2 cellular contexts compared by ENCODE assay signal in the genomic region with DNA sequence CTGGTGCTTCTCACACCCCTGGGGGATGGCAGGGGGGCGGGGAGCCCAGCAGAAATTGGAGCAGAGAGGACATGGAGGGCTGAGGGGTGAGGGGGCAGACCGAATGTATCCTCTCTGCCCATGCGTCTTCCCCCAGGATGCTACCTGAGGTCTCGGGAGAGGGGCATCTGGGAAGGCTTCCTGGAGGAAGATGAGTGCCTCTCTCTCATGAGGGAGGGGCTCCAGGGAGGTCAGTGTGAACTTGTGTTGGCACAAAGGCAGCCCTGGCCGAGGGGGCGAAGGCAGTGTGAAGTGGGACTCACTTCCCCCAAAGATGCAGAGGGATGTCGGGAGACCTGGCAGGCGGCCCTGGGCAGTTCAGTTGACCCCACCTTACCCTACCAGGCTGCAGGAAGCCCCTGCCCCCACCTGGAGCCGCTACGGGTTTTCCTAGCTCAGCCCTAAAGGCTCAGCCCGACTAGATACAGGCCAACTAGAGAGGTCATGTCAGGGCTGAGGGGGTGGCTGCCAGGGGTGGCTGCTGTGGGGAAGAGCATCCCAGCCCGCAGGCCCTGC.
TF ChIP-seq lines count a peak whose summit lies in the region.

No MANE protein-coding gene starts in this region.

TF ChIP-seq in K562, 482 proteins besides CTCF, POLR2A, EP300 and RAD21:
- TF ChIP-seq ZFP36 (IDR thresholded peaks at IDR 0.05; ENCODE audit: low read depth, low read length, partially characterized antibody) (peak; percentile 65), DPF2 (IDR thresholded peaks at IDR 0.05) (no peak)

TF ChIP-seq in GM23338, 12 proteins besides CTCF, POLR2A, EP300 and RAD21:
- TF ChIP-seq NANOG (IDR thresholded peaks at IDR 0.05; ENCODE audit: borderline replicate concordance) (no peak), ETS1 (IDR thresholded peaks at IDR 0.05) (no peak), JUNB (IDR thresholded peaks at IDR 0.05; ENCODE audit: unreplicated experiment) (no peak), STAT1 (IDR thresholded peaks at IDR 0.05; ENCODE audit: unreplicated experiment) (no peak), EZH2 (IDR thresholded peaks at IDR 0.05; ENCODE audit: low read depth, unreplicated experiment) (no peak), CREB1 (CRISPR knock-in tag; IDR thresholded peaks at IDR 0.05; ENCODE audit: low read depth) (no peak), POLR2AphosphoS5 (IDR thresholded peaks at IDR 0.05; ENCODE audit: low read depth) (no peak), ZNF331 (CRISPR knock-in tag; IDR thresholded peaks at IDR 0.05; ENCODE audit: low read depth) (no peak), ZNF462 (CRISPR knock-in tag; IDR thresholded peaks at IDR 0.05) (no peak), ZNF114 (CRISPR knock-in tag; IDR thresholded peaks at IDR 0.05) (no peak), EZH2phosphoT487 (IDR thresholded peaks at IDR 0.05; ENCODE audit: unreplicated experiment) (no peak)
- TF ChIP-seq, protein P1, sequence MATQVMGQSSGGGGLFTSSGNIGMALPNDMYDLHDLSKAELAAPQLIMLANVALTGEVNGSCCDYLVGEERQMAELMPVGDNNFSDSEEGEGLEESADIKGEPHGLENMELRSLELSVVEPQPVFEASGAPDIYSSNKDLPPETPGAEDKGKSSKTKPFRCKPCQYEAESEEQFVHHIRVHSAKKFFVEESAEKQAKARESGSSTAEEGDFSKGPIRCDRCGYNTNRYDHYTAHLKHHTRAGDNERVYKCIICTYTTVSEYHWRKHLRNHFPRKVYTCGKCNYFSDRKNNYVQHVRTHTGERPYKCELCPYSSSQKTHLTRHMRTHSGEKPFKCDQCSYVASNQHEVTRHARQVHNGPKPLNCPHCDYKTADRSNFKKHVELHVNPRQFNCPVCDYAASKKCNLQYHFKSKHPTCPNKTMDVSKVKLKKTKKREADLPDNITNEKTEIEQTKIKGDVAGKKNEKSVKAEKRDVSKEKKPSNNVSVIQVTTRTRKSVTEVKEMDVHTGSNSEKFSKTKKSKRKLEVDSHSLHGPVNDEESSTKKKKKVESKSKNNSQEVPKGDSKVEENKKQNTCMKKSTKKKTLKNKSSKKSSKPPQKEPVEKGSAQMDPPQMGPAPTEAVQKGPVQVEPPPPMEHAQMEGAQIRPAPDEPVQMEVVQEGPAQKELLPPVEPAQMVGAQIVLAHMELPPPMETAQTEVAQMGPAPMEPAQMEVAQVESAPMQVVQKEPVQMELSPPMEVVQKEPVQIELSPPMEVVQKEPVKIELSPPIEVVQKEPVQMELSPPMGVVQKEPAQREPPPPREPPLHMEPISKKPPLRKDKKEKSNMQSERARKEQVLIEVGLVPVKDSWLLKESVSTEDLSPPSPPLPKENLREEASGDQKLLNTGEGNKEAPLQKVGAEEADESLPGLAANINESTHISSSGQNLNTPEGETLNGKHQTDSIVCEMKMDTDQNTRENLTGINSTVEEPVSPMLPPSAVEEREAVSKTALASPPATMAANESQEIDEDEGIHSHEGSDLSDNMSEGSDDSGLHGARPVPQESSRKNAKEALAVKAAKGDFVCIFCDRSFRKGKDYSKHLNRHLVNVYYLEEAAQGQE (IDR thresholded peaks at IDR 0.05; ENCODE audit: unreplicated experiment): no peak
